15 cellular contexts compared by ENCODE assay signal in genomic region chr1:59892836-59893811, GRCh38. TPM values are rescaled to one million over a fixed set of nuclear protein-coding genes. Genes with fewer than 3 reads are reported as not detected.
A peak's percentile ranks its signal among the peaks of the same experiment; 100 is the strongest.
DNase-seq lines count a peak whose midpoint lies in the region; ATAC-seq and TF ChIP-seq lines count a peak whose summit lies in the region.
"Had no signal": no experiment of that assay in that cellular context is flagged by ENCODE, and none has a peak within 500 bp of the region (broad histone marks: within the 10 kb centered on the region; RNA-seq: fewer than 3 reads in every experiment).

No MANE protein-coding gene starts in this region.

- H3K4me3 Mint-ChIP-seq in Caco-2 (ENCODE audit: unreplicated experiment) (peak overlapping the region; percentile 27), H9 (no peak overlapping the region)
- H3K4me3 Mint-ChIP-seq: nephron had no signal

- no peak overlapping the region for H3K4me3 ChIP-seq in Caco-2 (ENCODE audit: low read depth, low read length)
- no peak overlapping the region for H3K4me3 ChIP-seq in RWPE2 (ENCODE audit: severe bottlenecking)
- H3K4me3 ChIP-seq in brain microvascular endothelial cell (ENCODE audit: low read depth, low read length), result no peak overlapping the region
- H3K4me3 ChIP-seq: coronary artery, SK-N-MC, thoracic aorta had no signal

- no peak overlapping the region for H4K5ac ChIP-seq in H9 (ENCODE audit: insufficient read length, low read depth, low read length)

- H3K36me3 ChIP-seq in Caco-2 (ENCODE audit: control insufficient read depth, insufficient read depth, low read length) (no peaks in the 10 kb centered on the region), RWPE2 (ENCODE audit: low read depth) (no peaks in the 10 kb centered on the region), brain microvascular endothelial cell (replicated peaks) (no peaks in the 10 kb centered on the region)
- H3K36me3 ChIP-seq: thoracic aorta had no signal

- H3K9me3 ChIP-seq in Caco-2, result no peaks in the 10 kb centered on the region
- H3K9me3 ChIP-seq in H9 (ENCODE audit: control insufficient read depth, low read depth, low read length), result no peaks in the 10 kb centered on the region
- no peaks in the 10 kb centered on the region for H3K9me3 ChIP-seq in RWPE2 (ENCODE audit: severe bottlenecking)
- H3K9me3 ChIP-seq: thoracic aorta had no signal

- TF ChIP-seq CTCF in Caco-2 (IDR thresholded peaks at IDR 0.05; ENCODE audit: insufficient read depth in 1 of 2, low read depth in 1 of 2, low read length in 1 of 2, severe bottlenecking in 1 of 2, unreplicated experiment in 1 of 2) (no peak), H9 (conservative IDR thresholded peaks at IDR 0.05) (no peak), RWPE2 (IDR thresholded peaks at IDR 0.05; ENCODE audit: poor library complexity, severe bottlenecking) (no peak), brain microvascular endothelial cell (IDR thresholded peaks at IDR 0.05; ENCODE audit: low read depth, low read length, missing control alignments) (no peak)

- H3K79me2 ChIP-seq in H9 (ENCODE audit: insufficient read depth, low read length), result no peaks in the 10 kb centered on the region

- H4K8ac ChIP-seq in H9 (replicated peaks; ENCODE audit: insufficient read length, low read depth, low read length), result no peak overlapping the region

- no peak overlapping the region for H4K91ac ChIP-seq in H9 (ENCODE audit: insufficient read length, low read depth, low read length)

- no peak overlapping the region for H3K9ac ChIP-seq in H9 (ENCODE audit: extremely low read depth, insufficient read length, low read length)

- no peak overlapping the region for H2AFZ ChIP-seq in H9 (ENCODE audit: low read length)

- no peak overlapping the region for H3T11ph ChIP-seq in H9 (ENCODE audit: low read length)

- no peak overlapping the region for H2BK120ac ChIP-seq in H9 (ENCODE audit: low read depth, low read length, poor library complexity, severe bottlenecking)

- H3K27ac ChIP-seq in H9 (ENCODE audit: insufficient read length, low read depth, low read length) (no peak overlapping the region), RWPE2 (ENCODE audit: poor library complexity, severe bottlenecking) (no peak overlapping the region), brain microvascular endothelial cell (no peak overlapping the region)
- H3K27ac ChIP-seq: coronary artery, SK-N-MC, thoracic aorta had no signal

- no peak overlapping the region for H3K18ac ChIP-seq in H9 (ENCODE audit: insufficient read length, low read depth, low read length)

- H3K36me3 Mint-ChIP-seq in Caco-2 (ENCODE audit: insufficient read depth, unreplicated experiment), result no peaks in the 10 kb centered on the region
- peaks cover 3 to 26% (median 21%) of the 10 kb centered on the region in 3 experiments; a peak in 6 of 7 replicates for H3K36me3 Mint-ChIP-seq in H9 (ENCODE audit: insufficient read depth in 1 of 3, low read depth in 3 of 3)

- in situ Hi-C loops in brain microvascular endothelial cell (cut with HindIII; ENCODE audit: low pct_ligation_motif_present, low sequenced_read_pairs), result no loop called here

- H3K4me2 ChIP-seq in H9 (ENCODE audit: insufficient read depth, insufficient read length, low read length), result no peak overlapping the region

- H3K9me3 Mint-ChIP-seq in Caco-2 (ENCODE audit: unreplicated experiment) (peaks cover 20% of the 10 kb centered on the region), H9 (peaks cover 16 to 24% of the 10 kb centered on the region in 2 experiments)

- CTCF ChIA-PET in Caco-2 (lab: Charles Lee), result interaction anchor here (0.7 kb wide), 1 partner anchor 55 kb away, joined by 4 read pairs; no protein-coding TSS in a partner anchor

- H3K23me2 ChIP-seq in H9 (ENCODE audit: insufficient read length, low read depth, low read length, poor library complexity, severe bottlenecking), result no peaks in the 10 kb centered on the region

- H2BK20ac ChIP-seq in H9 (ENCODE audit: low read depth, low read length, poor library complexity, severe bottlenecking), result no peak overlapping the region

- H2BK5ac ChIP-seq in H9 (ENCODE audit: insufficient read length, low read length), result no peak overlapping the region

- no peaks in the 10 kb centered on the region for H3K79me1 ChIP-seq in H9 (ENCODE audit: insufficient read depth, low read depth, low read length, poor library complexity, severe bottlenecking)

- H3K27me3 Mint-ChIP-seq in Caco-2 (ENCODE audit: insufficient read depth, unreplicated experiment) (no peaks in the 10 kb centered on the region), H9 (ENCODE audit: low read depth) (no peaks in the 10 kb centered on the region)

- H2BK12ac ChIP-seq in H9 (ENCODE audit: insufficient read length, low read depth, low read length), result no peak overlapping the region

- intact Hi-C loops in Caco-2 (cut with micrococcal nuclease; ENCODE audit: unreplicated experiment), result loop anchor here (2.0 kb wide), 1 partner anchor 76 kb away; no protein-coding TSS in a partner anchor

- POLR2A ChIA-PET in Caco-2 (lab: Charles Lee), result no interaction called here

- H3K4ac ChIP-seq in H9 (ENCODE audit: low read depth, low read length), result no peak overlapping the region

- no peaks in the 10 kb centered on the region for H4K20me1 ChIP-seq in H9 (ENCODE audit: control insufficient read depth, insufficient read depth, insufficient read length)

- peak; percentile 60 to 62 for DNase-seq in Caco-2
- DNase-seq in H9, result no peak
- DNase-seq in RWPE2 (ENCODE audit: low spot score), result no peak
- DNase-seq in kidney tubule cell (ENCODE audit: low spot score), result peak; percentile 67
- no peak for DNase-seq in RPMI8226
- DNase-seq in brain microvascular endothelial cell, result no peak
- DNase-seq in NCI-H1092 (lab: John Stamatoyannopoulos, UW), result no peak
- DNase-seq: activated CD4-positive, CD25-positive, alpha-beta regulatory T cell treated with anti-CD3 and anti-CD28 coated beads, Interleukin-2, amount 50 U/mL, for 72 hours; activated effector memory CD4-positive, alpha-beta T cell treated with anti-CD3 and anti-CD28 coated beads, Interleukin-2, amount 50 U/mL, for 16 hours; NCI-H69 had no signal

- H3K56ac ChIP-seq in H9 (ENCODE audit: insufficient read length, low read depth, low read length), result no peak overlapping the region

- no peak overlapping the region for H3K14ac ChIP-seq in H9 (ENCODE audit: insufficient read depth, low read length)

- WGBS in H9 (ENCODE audit: extremely low coverage, insufficient read length, low lambda C conversion rate), result no CpG with 5 or more reads among the region's 7 CpGs

- peak overlapping the region; percentile 83 for H3K27ac Mint-ChIP-seq in Caco-2 (ENCODE audit: unreplicated experiment)
- peak overlapping the region in 2 of 3 experiments; percentile 10 to 29; a peak in 2 of 7 replicates for H3K27ac Mint-ChIP-seq in H9

- H3K4me1 ChIP-seq in Caco-2 (peaks cover 29% of the 10 kb centered on the region), H9 (ENCODE audit: insufficient read depth, low read length) (no peaks in the 10 kb centered on the region), RWPE2 (ENCODE audit: insufficient read depth, poor library complexity, severe bottlenecking) (no peaks in the 10 kb centered on the region)

- H3K4me1 Mint-ChIP-seq in Caco-2 (ENCODE audit: low read depth, unreplicated experiment) (peaks cover 12% of the 10 kb centered on the region), H9 (peaks cover 9 to 14% of the 10 kb centered on the region in 2 experiments)

- no peak overlapping the region for H2AK5ac ChIP-seq in H9 (ENCODE audit: insufficient read length, low read length)

- TSS peak; percentile 79 for BruUV-seq in Caco-2 (replicated peaks; lab: Mats Ljungman, UMichigan)

- no peak overlapping the region for H2BK15ac ChIP-seq in H9 (ENCODE audit: low read depth, low read length)

- no peaks in the 10 kb centered on the region for H3K27me3 ChIP-seq in Caco-2 (replicated peaks; ENCODE audit: control insufficient read depth, insufficient read depth, low read length)
- H3K27me3 ChIP-seq in H9 (ENCODE audit: insufficient read depth, low read length), result no peaks in the 10 kb centered on the region
- no peaks in the 10 kb centered on the region for H3K27me3 ChIP-seq in RWPE2 (ENCODE audit: insufficient read depth, poor library complexity, severe bottlenecking)
- no peaks in the 10 kb centered on the region for H3K27me3 ChIP-seq in brain microvascular endothelial cell (replicated peaks)

- H3K23ac ChIP-seq in H9 (ENCODE audit: insufficient read length, low read depth, low read length), result no peak overlapping the region

- ATAC-seq in RWPE2 (ENCODE audit: low read depth) (peak; percentile 46; the same call in 2 of the 3 replicates), HG02588 (IDR thresholded peaks at IDR 0.05; ENCODE audit: unreplicated experiment) (no peak)

RNA-seq across cellular contexts. Expression of gene CYP2J2, which starts 33.4 kb away (rescaled TPM):
- total RNA-seq in Caco-2 (2022), result 0.29 and 0.77 TPM in 2 replicates
- total RNA-seq in H9 (2021), result 0.57 and 0.86 TPM in 2 replicates
- total RNA-seq: thoracic aorta had no signal

Comparison
In these comparisons a context has a peak if more than half of its experiments do, and no peak if none do; other contexts are left out.
1. DNase-seq: peak in Caco-2 (2 of 2) and kidney tubule cell (single experiment); none in H9 (single experiment), RWPE2 (single experiment), RPMI8226 (single experiment), brain microvascular endothelial cell (single experiment) and NCI-H1092 (single experiment).